In genomic region chr6:43277083-43277642, GRCh38 we compare ENCODE assay signal across 2 cellular contexts.
TF ChIP-seq lines count a peak whose summit lies in the region.

No MANE protein-coding gene starts in this region.

TF ChIP-seq in A549, 52 proteins besides CTCF, POLR2A, EP300 and RAD21:
- TF ChIP-seq USF2 (IDR thresholded peaks at IDR 0.05) (no peak), RNF2 (IDR thresholded peaks at IDR 0.05; ENCODE audit: borderline replicate concordance, low read depth) (no peak), HOXB5 (CRISPR knock-in tag; IDR thresholded peaks at IDR 0.05) (no peak), RARB (CRISPR knock-in tag; IDR thresholded peaks at IDR 0.05) (no peak), POLR2AphosphoS2 (conservative IDR thresholded peaks at IDR 0.05; ENCODE audit: low read length) (no peak), KDM5A (IDR thresholded peaks at IDR 0.05) (no peak), CEBPB (IDR thresholded peaks at IDR 0.05) (no peak), KDM1A (IDR thresholded peaks at IDR 0.05; ENCODE audit: low read depth) (no peak)
TF ChIP-seq in A549: peak in this region for 0.

TF ChIP-seq in H1, 55 proteins besides CTCF, POLR2A, EP300 and RAD21:
- TF ChIP-seq ZNF274 (IDR thresholded peaks at IDR 0.05; ENCODE audit: borderline replicate concordance, extremely low read depth, low read length), result no peak
- TF ChIP-seq ATF2 (IDR thresholded peaks at IDR 0.05; ENCODE audit: low read length), result no peak
- no peak for TF ChIP-seq POU5F1 (IDR thresholded peaks at IDR 0.05; ENCODE audit: low read depth, low read length)
- no peak for TF ChIP-seq HDAC2 (IDR thresholded peaks at IDR 0.05; ENCODE audit: borderline replicate concordance in 1 of 2, low read depth in 2 of 2, low read length in 2 of 2)
- TF ChIP-seq SIRT6 (IDR thresholded peaks at IDR 0.05; ENCODE audit: low read length), result no peak
- no peak for TF ChIP-seq MAX (IDR thresholded peaks at IDR 0.05)
- no peak for TF ChIP-seq SUZ12 (IDR thresholded peaks at IDR 0.05; ENCODE audit: low read length)
- no peak for TF ChIP-seq RXRA (IDR thresholded peaks at IDR 0.05; ENCODE audit: insufficient read depth, low read depth, low read length)
- no peak for TF ChIP-seq BCL11A (IDR thresholded peaks at IDR 0.05; ENCODE audit: low read depth in 2 of 2, low read length in 2 of 2)
- TF ChIP-seq ATF3 (IDR thresholded peaks at IDR 0.05; ENCODE audit: insufficient read depth, low read depth, low read length), result no peak
- no peak for TF ChIP-seq KDM5A (IDR thresholded peaks at IDR 0.05; ENCODE audit: low read length)
- no peak for TF ChIP-seq PHF8 (conservative IDR thresholded peaks at IDR 0.05; ENCODE audit: low read depth, low read length)
- TF ChIP-seq TBP (IDR thresholded peaks at IDR 0.05; ENCODE audit: low read depth, low read length), result no peak
- no peak for TF ChIP-seq TAF1 (IDR thresholded peaks at IDR 0.05; ENCODE audit: low read depth, low read length)
- TF ChIP-seq TAF7 (optimal IDR thresholded peaks at IDR 0.05; ENCODE audit: borderline replicate concordance, low read depth, low read length), result no peak
- no peak for TF ChIP-seq CEBPB (IDR thresholded peaks at IDR 0.05; ENCODE audit: low read depth, low read length)
